ENCODE assay signal across 16 cellular contexts in the genomic region with DNA sequence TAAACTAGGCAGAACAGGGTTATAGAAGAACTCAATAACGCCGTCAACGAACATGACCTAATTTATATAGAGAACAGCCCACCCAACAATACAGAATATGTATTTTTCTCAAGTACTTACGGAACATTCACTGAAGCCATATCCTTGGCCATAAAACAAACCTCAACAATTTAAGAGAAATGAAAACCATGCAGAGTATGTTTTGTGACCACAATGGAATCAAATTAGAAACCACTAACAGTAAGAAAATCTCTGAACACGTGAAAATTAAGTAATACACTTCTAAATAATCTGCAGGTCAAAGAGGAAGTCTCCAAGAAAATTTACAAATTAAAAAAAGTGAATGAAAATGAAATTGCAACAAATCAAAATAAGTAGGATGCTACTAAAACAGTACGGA. TPM values are rescaled to one million over a fixed set of nuclear protein-coding genes. Genes with fewer than 3 reads are reported as not detected.
DNase-seq lines count a peak whose midpoint lies in the region; ATAC-seq and TF ChIP-seq lines count a peak whose summit lies in the region.
"Had no signal": no experiment of that assay in that cellular context is flagged by ENCODE, and none has a peak within 500 bp of the region (broad histone marks: within the 10 kb centered on the region; RNA-seq: fewer than 3 reads in every experiment).

No MANE protein-coding gene starts in this region.

- peaks cover 14 to 30% of the 10 kb centered on the region in 2 experiments for H3K36me3 ChIP-seq in HEK293 (ENCODE audit: control insufficient read depth in 2 of 2, insufficient read depth in 1 of 2, low read length in 2 of 2)

- no peaks in the 10 kb centered on the region for H3K9me3 Mint-ChIP-seq in CD4-positive, alpha-beta T cell
- H3K9me3 Mint-ChIP-seq: neural crest cell, type B pancreatic cell had no signal

- H3K27me3 ChIP-seq in CD4-positive, alpha-beta T cell (ENCODE audit: control insufficient read depth, insufficient read depth, low read length), result no peaks in the 10 kb centered on the region

- peaks cover 70% of the 10 kb centered on the region for H3K4me1 Mint-ChIP-seq in CD4-positive, alpha-beta T cell (ENCODE audit: low read depth)

- no peak overlapping the region for H3K4me3 ChIP-seq in HEK293 (ENCODE audit: low read depth, low read length)

- peaks cover 73% of the 10 kb centered on the region for H3K36me3 Mint-ChIP-seq in CD4-positive, alpha-beta T cell (ENCODE audit: low read depth)

- POLR2A ChIA-PET in CD4-positive, alpha-beta T cell (lab: Charles Lee), result no interaction called here
- POLR2A ChIA-PET in HEK293 (lab: Yijun Ruan, JAX), result no interaction called here

- intact Hi-C loops in CD4-positive, alpha-beta T cell (cut with DNase I, micrococcal nuclease), result no loop called here

- H3K27ac Mint-ChIP-seq in CD4-positive, alpha-beta T cell, result peak overlapping the region; percentile 54
- H3K27ac Mint-ChIP-seq: type B pancreatic cell had no signal

- H3K4me1 ChIP-seq in HEK293 (ENCODE audit: control insufficient read depth, insufficient read depth, low read length), result no peaks in the 10 kb centered on the region

- no peak overlapping the region for H3K4me3 Mint-ChIP-seq in CD4-positive, alpha-beta T cell
- H3K4me3 Mint-ChIP-seq: neural crest cell, type B pancreatic cell had no signal

- ATAC-seq in CD4-positive, alpha-beta T cell (ENCODE audit: poor library complexity), result no peak
- no peak for ATAC-seq in GM19397 (IDR thresholded peaks at IDR 0.05; ENCODE audit: unreplicated experiment)
- no peak for ATAC-seq in HG03521 (IDR thresholded peaks at IDR 0.05; ENCODE audit: unreplicated experiment)

- no peak for DNase-seq in CD4-positive, alpha-beta T cell
- DNase-seq in amniotic epithelial cell (ENCODE audit: low read depth) (peak; percentile 87), myocyte (ENCODE audit: low read depth) (peak; percentile 76), T-helper 2 cell (no peak), SIG-M5 treated with dmso at 0.1 percent for 504 hours (lab: John Stamatoyannopoulos, UW; ENCODE audit: unreplicated experiment) (no peak)
- DNase-seq: activated naive CD4-positive, alpha-beta T cell treated with Interleukin-2 at 50 U/mL for 16 hours; GOT3; NCI-H1436 treated with DMSO at 0.1 percent for 48 hours; NCI-H774; SW 1271 had no signal

- CTCF ChIA-PET in CD4-positive, alpha-beta T cell (lab: Charles Lee), result no interaction called here
- CTCF ChIA-PET in HEK293 (lab: Yijun Ruan, JAX), result interaction anchor here (0.7 kb wide), 1 partner anchor 10 kb away, joined by 3 read pairs; no protein-coding TSS in a partner anchor

- no peak overlapping the region for H3K27ac ChIP-seq in CD4-positive, alpha-beta T cell (ENCODE audit: low read depth, low read length)
- H3K27ac ChIP-seq in HEK293 (ENCODE audit: extremely low read depth, low read depth, low read length), result no peak overlapping the region

- H3K9me3 ChIP-seq in CD4-positive, alpha-beta T cell (ENCODE audit: control insufficient read depth, low read length), result no peaks in the 10 kb centered on the region
- H3K9me3 ChIP-seq in HEK293 (ENCODE audit: control insufficient read depth, insufficient read depth, low read depth, low read length), result no peaks in the 10 kb centered on the region

- TF ChIP-seq CTCF in CD4-positive, alpha-beta T cell (IDR thresholded peaks at IDR 0.05), result no peak
- no peak for TF ChIP-seq CTCF in HEK293 (tag by site-specific recombination; IDR thresholded peaks at IDR 0.05)

- no peaks in the 10 kb centered on the region for H3K27me3 Mint-ChIP-seq in CD4-positive, alpha-beta T cell
- H3K27me3 Mint-ChIP-seq: type B pancreatic cell had no signal

TF ChIP-seq in HEK293, 187 proteins besides CTCF, POLR2A, EP300 and RAD21:
- TF ChIP-seq, protein P1, sequence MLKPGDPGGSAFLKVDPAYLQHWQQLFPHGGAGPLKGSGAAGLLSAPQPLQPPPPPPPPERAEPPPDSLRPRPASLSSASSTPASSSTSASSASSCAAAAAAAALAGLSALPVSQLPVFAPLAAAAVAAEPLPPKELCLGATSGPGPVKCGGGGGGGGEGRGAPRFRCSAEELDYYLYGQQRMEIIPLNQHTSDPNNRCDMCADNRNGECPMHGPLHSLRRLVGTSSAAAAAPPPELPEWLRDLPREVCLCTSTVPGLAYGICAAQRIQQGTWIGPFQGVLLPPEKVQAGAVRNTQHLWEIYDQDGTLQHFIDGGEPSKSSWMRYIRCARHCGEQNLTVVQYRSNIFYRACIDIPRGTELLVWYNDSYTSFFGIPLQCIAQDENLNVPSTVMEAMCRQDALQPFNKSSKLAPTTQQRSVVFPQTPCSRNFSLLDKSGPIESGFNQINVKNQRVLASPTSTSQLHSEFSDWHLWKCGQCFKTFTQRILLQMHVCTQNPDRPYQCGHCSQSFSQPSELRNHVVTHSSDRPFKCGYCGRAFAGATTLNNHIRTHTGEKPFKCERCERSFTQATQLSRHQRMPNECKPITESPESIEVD (tag by site-specific recombination; IDR thresholded peaks at IDR 0.05), result 0 out of 2 replicates have a peak, but pooled peaks have one; percentile 18
- TF ChIP-seq ZNF76 (tag by site-specific recombination; IDR thresholded peaks at IDR 0.05; ENCODE audit: borderline replicate concordance, low read depth) (no peak), ZNF404 (tag by site-specific recombination; IDR thresholded peaks at IDR 0.05) (no peak)

RNA-seq across cellular contexts. Expression of a gene that starts 9.4 kb away (rescaled TPM):
- total RNA-seq in CD4-positive, alpha-beta T cell, result 100 to 1,000 TPM in 1 of 2 experiments, 10 to 100 TPM in 1; 95.1 to 104 TPM
- 39.6 and 43.0 TPM in 2 replicates for total RNA-seq in myocyte
- 30.4 TPM for polyA plus RNA-seq in myocyte (2012)

RNA-seq across cellular contexts. Expression of a gene that starts 10.8 kb away (rescaled TPM):
- 100 to 1,000 TPM; 269 to 270 TPM for total RNA-seq in CD4-positive, alpha-beta T cell
- 129 and 149 TPM in 2 replicates for total RNA-seq in myocyte
- polyA plus RNA-seq in myocyte (2012), result 188 TPM

RNA-seq across cellular contexts. Expression of a gene that starts 36.5 kb away (rescaled TPM):
- 1 to 10 TPM; 2.7 to 3.2 TPM for total RNA-seq in CD4-positive, alpha-beta T cell
- 3.9 and 4.7 TPM in 2 replicates for total RNA-seq in myocyte
- polyA plus RNA-seq in myocyte (2012), result 10.4 TPM

RNA-seq across cellular contexts. Expression of a gene that starts 46.3 kb away (rescaled TPM):
- 1 to 10 TPM; 2.1 to 2.6 TPM for total RNA-seq in CD4-positive, alpha-beta T cell
- 34.4 and 55.5 TPM in 2 replicates for total RNA-seq in myocyte
- polyA plus RNA-seq in myocyte (2012), result 50.8 TPM
- total RNA-seq: dermis microvascular lymphatic vessel endothelial cell had no signal

Comparison
In these comparisons a context has a peak if more than half of its experiments do, and no peak if none do; other contexts are left out.
1. DNase-seq: peak in amniotic epithelial cell (single experiment) and myocyte (single experiment); none in CD4-positive, alpha-beta T cell (0 of 10), T-helper 2 cell (0 of 5) and SIG-M5 treated with dmso at 0.1 percent for 504 hours (single experiment).